ENCODE assay signal across 9 cellular contexts in genomic region chr19:41595258-41595889, GRCh38. TPM values are rescaled to one million over a fixed set of nuclear protein-coding genes. Genes with fewer than 3 reads are reported as not detected.
DNase-seq lines count a peak whose midpoint lies in the region; ATAC-seq and TF ChIP-seq lines count a peak whose summit lies in the region.
"Had no signal": no experiment of that assay in that cellular context is flagged by ENCODE, and none has a peak within 500 bp of the region (broad histone marks: within the 10 kb centered on the region; RNA-seq: fewer than 3 reads in every experiment).

No MANE protein-coding gene starts in this region.

- ATAC-seq in HG02759 (IDR thresholded peaks at IDR 0.05; ENCODE audit: unreplicated experiment) (peak; percentile 63), mucosa of descending colon (peak; percentile 93), GM19324 (IDR thresholded peaks at IDR 0.05; ENCODE audit: low FRiP score, unreplicated experiment) (no peak)
- peak; percentile 87 to 92 for ATAC-seq in stimulated activated naive B cell treated with anti-CD40 and anti-IgM and Interleukin-4, amounts not matched to agents 10 μg/mL and 1 μg/mL and 100 μg/mL, for 72 hours (replicated peaks)

- H3K9me3 Mint-ChIP-seq in stimulated activated naive B cell treated with anti-CD40 and anti-IgM and Interleukin-4, amounts not matched to agents 10 μg/mL and 1 μg/mL and 100 μg/mL, for 72 hours, result no peaks in the 10 kb centered on the region

- peaks cover 3% of the 10 kb centered on the region for H3K4me1 ChIP-seq in effector memory CD4-positive, alpha-beta T cell (ENCODE audit: control insufficient read depth, insufficient read depth, low read length, poor library complexity, severe bottlenecking)
- H3K4me1 ChIP-seq in mucosa of descending colon (ENCODE audit: low read depth), result no peaks in the 10 kb centered on the region

- peak; percentile 77 for DNase-seq in DMS53 treated with DMSO at 0.1 percent for 48 hours (lab: John Stamatoyannopoulos, UW; ENCODE audit: unreplicated experiment)
- DNase-seq in NCI-H526 treated with DMSO at 0.1 percent for 48 hours (lab: John Stamatoyannopoulos, UW), result peak; percentile 23
- DNase-seq in activated CD4-positive, alpha-beta T cell treated with anti-CD3 and anti-CD28 coated beads, Interleukin-2, amount 50 U/mL, for 48 hours, result peak; percentile 66 to 77
- DNase-seq in effector memory CD4-positive, alpha-beta T cell, result peak; percentile 23 to 52 (median 48)
- DNase-seq in mucosa of descending colon, result peak in 2 of 3 donors; percentile 54 to 57
- peak; percentile 58 for DNase-seq in stimulated activated naive B cell treated with anti-CD40 and anti-IgM and Interleukin-4, amounts not matched to agents 10 μg/mL and 1 μg/mL and 100 μg/mL, for 72 hours

- no peaks in the 10 kb centered on the region for H3K36me3 ChIP-seq in effector memory CD4-positive, alpha-beta T cell (ENCODE audit: control insufficient read depth, insufficient read depth, low read length)
- H3K36me3 ChIP-seq in mucosa of descending colon (ENCODE audit: low read depth), result no peaks in the 10 kb centered on the region

- H3K27ac Mint-ChIP-seq in stimulated activated naive B cell treated with anti-CD40 and anti-IgM and Interleukin-4, amounts not matched to agents 10 μg/mL and 1 μg/mL and 100 μg/mL, for 72 hours, result no peak overlapping the region

- H3K4me3 Mint-ChIP-seq in stimulated activated naive B cell treated with anti-CD40 and anti-IgM and Interleukin-4, amounts not matched to agents 10 μg/mL and 1 μg/mL and 100 μg/mL, for 72 hours, result no peak overlapping the region

- intact Hi-C loops in mucosa of descending colon (cut with DNase I, micrococcal nuclease), result no loop called here

- H3K27me3 Mint-ChIP-seq in stimulated activated naive B cell treated with anti-CD40 and anti-IgM and Interleukin-4, amounts not matched to agents 10 μg/mL and 1 μg/mL and 100 μg/mL, for 72 hours, result peaks cover 8 to 25% of the 10 kb centered on the region in 2 donors

- H3K36me3 Mint-ChIP-seq in stimulated activated naive B cell treated with anti-CD40 and anti-IgM and Interleukin-4, amounts not matched to agents 10 μg/mL and 1 μg/mL and 100 μg/mL, for 72 hours, result peaks cover 0 to 1% of the 10 kb centered on the region in 2 donors

- H3K4me3 ChIP-seq in effector memory CD4-positive, alpha-beta T cell (ENCODE audit: insufficient read depth, low read depth, low read length, poor library complexity, severe bottlenecking), result no peak overlapping the region
- no peak overlapping the region for H3K4me3 ChIP-seq in mucosa of descending colon

- H3K27me3 ChIP-seq in effector memory CD4-positive, alpha-beta T cell (replicated peaks; ENCODE audit: control insufficient read depth, insufficient read depth, low read length, poor library complexity, severe bottlenecking), result no peaks in the 10 kb centered on the region

- H3K4me1 Mint-ChIP-seq in stimulated activated naive B cell treated with anti-CD40 and anti-IgM and Interleukin-4, amounts not matched to agents 10 μg/mL and 1 μg/mL and 100 μg/mL, for 72 hours, result peaks cover 8 to 19% of the 10 kb centered on the region in 2 donors

- H3K9me3 ChIP-seq in effector memory CD4-positive, alpha-beta T cell (ENCODE audit: control insufficient read depth, low read length), result no peaks in the 10 kb centered on the region
- H3K9me3 ChIP-seq in mucosa of descending colon, result no peaks in the 10 kb centered on the region

- H3K27ac ChIP-seq in effector memory CD4-positive, alpha-beta T cell (ENCODE audit: insufficient read depth, low read length, poor library complexity, severe bottlenecking), result no peak overlapping the region

- no peak for TF ChIP-seq CTCF in mucosa of descending colon (IDR thresholded peaks at IDR 0.05)

RNA-seq across cellular contexts. Expression of gene CEACAM21, which starts 19.4 kb away (rescaled TPM):
- 1 to 10 TPM; 1.4 to 2.1 (median 1.9) TPM for total RNA-seq in mucosa of descending colon

RNA-seq across cellular contexts. Expression of gene CEACAM4, which starts 31.5 kb away (rescaled TPM):
- total RNA-seq in mucosa of descending colon, result 1 to 10 TPM in 1 of 3 donors, under 1 TPM in 1, not detected in 1; 0.25 to 1.2 TPM
- total RNA-seq: activated CD8-positive, alpha-beta memory T cell treated with anti-CD3 and anti-CD28 coated beads for 36 hours had no signal

Comparison
In these comparisons a context has a peak if more than half of its experiments do, and no peak if none do; other contexts are left out.
1. DNase-seq: peak in every context shown above with its lines; median percentile 77 in DMS53 treated with DMSO at 0.1 percent for 48 hours; 72 in activated CD4-positive, alpha-beta T cell treated with anti-CD3 and anti-CD28 coated beads, Interleukin-2, amount 50 U/mL, for 48 hours; 58 in stimulated activated naive B cell treated with anti-CD40 and anti-IgM and Interleukin-4, amounts not matched to agents 10 μg/mL and 1 μg/mL and 100 μg/mL, for 72 hours; 56 in mucosa of descending colon; 48 in effector memory CD4-positive, alpha-beta T cell; 23 in NCI-H526 treated with DMSO at 0.1 percent for 48 hours.